19 cellular contexts compared by ENCODE assay signal in genomic region chr5:139407517-139407916, GRCh38. TPM values are rescaled to one million over a fixed set of nuclear protein-coding genes. Genes with fewer than 3 reads are reported as not detected.
DNase-seq lines count a peak whose midpoint lies in the region; ATAC-seq and TF ChIP-seq lines count a peak whose summit lies in the region.
"Had no signal": no experiment of that assay in that cellular context is flagged by ENCODE, and none has a peak within 500 bp of the region (broad histone marks: within the 10 kb centered on the region; RNA-seq: fewer than 3 reads in every experiment).

No MANE protein-coding gene starts in this region.

- TF ChIP-seq CTCF in type B pancreatic cell (conservative IDR thresholded peaks at IDR 0.05) (no peak), PC-9 (conservative IDR thresholded peaks at IDR 0.05) (no peak), mesothelial cell of epicardium (IDR thresholded peaks at IDR 0.05; ENCODE audit: unreplicated experiment) (no peak)

- ATAC-seq in stimulated activated naive CD8-positive, alpha-beta T cell treated with anti-CD3 and anti-CD28 coated beads, Interleukin-15, amount 100 ng/mL, for 72 hours, result no peak
- ATAC-seq: left ventricle myocardium superior had no signal

- H3K27ac Mint-ChIP-seq in stimulated activated naive CD8-positive, alpha-beta T cell treated with anti-CD3 and anti-CD28 coated beads, Interleukin-15, Interleukin-2, amounts not matched to agents 100 ng/mL and 50 ng/mL, for 24 hours, result peak overlapping the region; percentile 40
- H3K27ac Mint-ChIP-seq in stimulated activated naive CD8-positive, alpha-beta T cell treated with anti-CD3 and anti-CD28 coated beads, Interleukin-15, amount 100 ng/mL, for 72 hours, result no peak overlapping the region
- peak overlapping the region; percentile 9 for H3K27ac Mint-ChIP-seq in activated T-helper 2 cell treated with anti-CD3 and anti-CD28 coated beads, Interferon-gamma antibody, Interleukin-2, Interleukin-4, amounts not matched to agents 10 μg/mL and 5 μg/mL and 100 μg/mL, durations not matched to agents 14 hours and 24 hours and 36 hours
- H3K27ac Mint-ChIP-seq in type B pancreatic cell (peak overlapping the region; percentile 93), mesothelial cell of epicardium (no peak overlapping the region)

- H3K4me1 ChIP-seq in PC-9 (replicated peaks; ENCODE audit: insufficient read depth), result peaks cover 15% of the 10 kb centered on the region
- H3K4me1 ChIP-seq: breast epithelium had no signal

- H3K27me3 Mint-ChIP-seq in stimulated activated naive CD8-positive, alpha-beta T cell treated with anti-CD3 and anti-CD28 coated beads, Interleukin-15, Interleukin-2, amounts not matched to agents 100 ng/mL and 50 ng/mL, for 24 hours, result no peaks in the 10 kb centered on the region
- no peaks in the 10 kb centered on the region for H3K27me3 Mint-ChIP-seq in stimulated activated naive CD8-positive, alpha-beta T cell treated with anti-CD3 and anti-CD28 coated beads, Interleukin-15, amount 100 ng/mL, for 72 hours
- no peaks in the 10 kb centered on the region for H3K27me3 Mint-ChIP-seq in activated T-helper 2 cell treated with anti-CD3 and anti-CD28 coated beads, Interferon-gamma antibody, Interleukin-2, Interleukin-4, amounts not matched to agents 10 μg/mL and 5 μg/mL and 100 μg/mL, durations not matched to agents 14 hours and 24 hours and 36 hours (ENCODE audit: low read depth)
- H3K27me3 Mint-ChIP-seq in type B pancreatic cell (no peaks in the 10 kb centered on the region), mesothelial cell of epicardium (ENCODE audit: low read depth) (no peaks in the 10 kb centered on the region)

- peaks cover 34% of the 10 kb centered on the region for H3K4me1 Mint-ChIP-seq in stimulated activated naive CD8-positive, alpha-beta T cell treated with anti-CD3 and anti-CD28 coated beads, Interleukin-15, Interleukin-2, amounts not matched to agents 100 ng/mL and 50 ng/mL, for 24 hours (ENCODE audit: low read depth)
- H3K4me1 Mint-ChIP-seq in stimulated activated naive CD8-positive, alpha-beta T cell treated with anti-CD3 and anti-CD28 coated beads, Interleukin-15, amount 100 ng/mL, for 72 hours, result peaks cover 34% of the 10 kb centered on the region
- H3K4me1 Mint-ChIP-seq in activated T-helper 2 cell treated with anti-CD3 and anti-CD28 coated beads, Interferon-gamma antibody, Interleukin-2, Interleukin-4, amounts not matched to agents 10 μg/mL and 5 μg/mL and 100 μg/mL, durations not matched to agents 14 hours and 24 hours and 36 hours (ENCODE audit: low read depth), result peaks cover 29% of the 10 kb centered on the region
- peaks cover 28% of the 10 kb centered on the region for H3K4me1 Mint-ChIP-seq in type B pancreatic cell (ENCODE audit: unreplicated experiment)
- peaks cover 14% of the 10 kb centered on the region for H3K4me1 Mint-ChIP-seq in mesothelial cell of epicardium

- H3K27me3 ChIP-seq in PC-9 (ENCODE audit: insufficient read depth, low read depth), result no peaks in the 10 kb centered on the region
- H3K27me3 ChIP-seq: breast epithelium, SJSA1 had no signal

- no TSS peak for BruUV-seq in PC-9 (replicated peaks; lab: Mats Ljungman, UMichigan)

- POLR2A ChIA-PET in PC-9 (lab: Charles Lee; ENCODE audit: unreplicated experiment), result no interaction called here

- H3K79me2 ChIP-seq in PC-9 (ENCODE audit: low read depth), result no peaks in the 10 kb centered on the region

- H3K9me3 Mint-ChIP-seq in stimulated activated naive CD8-positive, alpha-beta T cell treated with anti-CD3 and anti-CD28 coated beads, Interleukin-15, Interleukin-2, amounts not matched to agents 100 ng/mL and 50 ng/mL, for 24 hours, result no peaks in the 10 kb centered on the region
- no peaks in the 10 kb centered on the region for H3K9me3 Mint-ChIP-seq in stimulated activated naive CD8-positive, alpha-beta T cell treated with anti-CD3 and anti-CD28 coated beads, Interleukin-15, amount 100 ng/mL, for 72 hours
- H3K9me3 Mint-ChIP-seq in activated T-helper 2 cell treated with anti-CD3 and anti-CD28 coated beads, Interferon-gamma antibody, Interleukin-2, Interleukin-4, amounts not matched to agents 10 μg/mL and 5 μg/mL and 100 μg/mL, durations not matched to agents 14 hours and 24 hours and 36 hours, result no peaks in the 10 kb centered on the region
- no peaks in the 10 kb centered on the region for H3K9me3 Mint-ChIP-seq in type B pancreatic cell
- H3K9me3 Mint-ChIP-seq in mesothelial cell of epicardium, result no peaks in the 10 kb centered on the region

- peaks cover 8% of the 10 kb centered on the region; the same call in 1 of the 2 replicates for H3F3A ChIP-seq in PC-9 (ENCODE audit: insufficient read depth, low read depth)

- peaks cover 8% of the 10 kb centered on the region for H3K36me3 Mint-ChIP-seq in stimulated activated naive CD8-positive, alpha-beta T cell treated with anti-CD3 and anti-CD28 coated beads, Interleukin-15, Interleukin-2, amounts not matched to agents 100 ng/mL and 50 ng/mL, for 24 hours (ENCODE audit: low read depth)
- H3K36me3 Mint-ChIP-seq in activated T-helper 2 cell treated with anti-CD3 and anti-CD28 coated beads, Interferon-gamma antibody, Interleukin-2, Interleukin-4, amounts not matched to agents 10 μg/mL and 5 μg/mL and 100 μg/mL, durations not matched to agents 14 hours and 24 hours and 36 hours (ENCODE audit: low read depth), result peaks cover 19% of the 10 kb centered on the region
- H3K36me3 Mint-ChIP-seq in type B pancreatic cell (peaks cover 3% of the 10 kb centered on the region), mesothelial cell of epicardium (peaks cover 1% of the 10 kb centered on the region)

- intact Hi-C loops in activated T-helper 2 cell treated with anti-CD3 and anti-CD28 coated beads, Interferon-gamma antibody, Interleukin-2, Interleukin-4, amounts not matched to agents 10 μg/mL and 5 μg/mL and 100 μg/mL, durations not matched to agents 14 hours and 24 hours and 36 hours (cut with micrococcal nuclease), result no loop called here
- intact Hi-C loops in PC-9 (cut with micrococcal nuclease; ENCODE audit: unreplicated experiment), result no loop called here

- no peaks in the 10 kb centered on the region for H3K9me3 ChIP-seq in PC-9 (ENCODE audit: insufficient read depth, low read depth)
- H3K9me3 ChIP-seq: breast epithelium, SJSA1 had no signal

- no peak overlapping the region for H3K4me3 ChIP-seq in PC-9
- H3K4me3 ChIP-seq: breast epithelium, SJSA1 had no signal

- no peak overlapping the region for H3K4me3 Mint-ChIP-seq in stimulated activated naive CD8-positive, alpha-beta T cell treated with anti-CD3 and anti-CD28 coated beads, Interleukin-15, Interleukin-2, amounts not matched to agents 100 ng/mL and 50 ng/mL, for 24 hours
- H3K4me3 Mint-ChIP-seq in stimulated activated naive CD8-positive, alpha-beta T cell treated with anti-CD3 and anti-CD28 coated beads, Interleukin-15, amount 100 ng/mL, for 72 hours, result no peak overlapping the region
- H3K4me3 Mint-ChIP-seq in activated T-helper 2 cell treated with anti-CD3 and anti-CD28 coated beads, Interferon-gamma antibody, Interleukin-2, Interleukin-4, amounts not matched to agents 10 μg/mL and 5 μg/mL and 100 μg/mL, durations not matched to agents 14 hours and 24 hours and 36 hours (ENCODE audit: low read depth), result no peak overlapping the region
- H3K4me3 Mint-ChIP-seq in type B pancreatic cell, result peak overlapping the region; percentile 46
- no peak overlapping the region for H3K4me3 Mint-ChIP-seq in mesothelial cell of epicardium

- H3K36me3 ChIP-seq in PC-9 (ENCODE audit: low read depth), result no peaks in the 10 kb centered on the region
- H3K36me3 ChIP-seq: breast epithelium, SJSA1 had no signal

- CTCF ChIA-PET in PC-9 (lab: Charles Lee), result no interaction called here

- no peak overlapping the region for H3K27ac ChIP-seq in PC-9
- H3K27ac ChIP-seq: breast epithelium, SJSA1 had no signal

- no peak overlapping the region for H2AFZ ChIP-seq in PC-9

- no peak overlapping the region for H3K4me2 ChIP-seq in PC-9

- H3K9me2 ChIP-seq in PC-9 (ENCODE audit: insufficient read depth), result no peaks in the 10 kb centered on the region

- H4K20me1 ChIP-seq in PC-9 (ENCODE audit: insufficient read depth), result no peaks in the 10 kb centered on the region

- DNase-seq in stimulated activated naive CD8-positive, alpha-beta T cell treated with anti-CD3 and anti-CD28 coated beads, Interleukin-15, amount 100 ng/mL, for 72 hours, result no peak
- DNase-seq in NAMALWA (ENCODE audit: low spot score) (peak; percentile 43), type B pancreatic cell (ENCODE audit: extremely low spot score, unreplicated experiment) (no peak), hepatic stellate cell (ENCODE audit: low spot score) (no peak), PC-9 (no peak), mesothelial cell of epicardium (ENCODE audit: low spot score in 2 of 2, unreplicated experiment in 2 of 2) (no peak)
- DNase-seq in activated T-helper 2 cell treated with anti-CD3 and anti-CD28 coated beads, Interferon-gamma antibody, Interleukin-2, Interleukin-4, amounts not matched to agents 10 μg/mL and 5 μg/mL and 100 μg/mL, durations not matched to agents 14 hours and 24 hours and 36 hours (ENCODE audit: low spot score), result no peak
- DNase-seq: C1 segment of cervical spinal cord; effector CD8-positive, alpha-beta T cell; left ventricle myocardium superior; NCI-H1694 treated with DMSO at 0.1 percent for 48 hours; NCI-H526 treated with DMSO at 0.1 percent for 48 hours; stimulated activated CD4-positive, alpha-beta T cell treated with anti-CD3 and anti-CD28 coated beads, Interleukin-15, amount 100 ng/mL, for 24 hours; substantia nigra had no signal

RNA-seq across cellular contexts. Expression of gene SPATA24, which starts 3.6 kb away (rescaled TPM):
- 4.7 and 4.8 TPM in 2 replicates for total RNA-seq in activated T-helper 2 cell treated with anti-CD3 and anti-CD28 coated beads, Interferon-gamma antibody, Interleukin-2, Interleukin-4, amounts not matched to agents 10 μg/mL and 5 μg/mL and 100 μg/mL, durations not matched to agents 14 hours and 24 hours and 36 hours
- total RNA-seq in type B pancreatic cell (ENCODE audit: low replicate concordance) (4.9 and 7.1 TPM in 2 replicates), PC-9 (2021) (6.5 and 9.6 TPM in 2 replicates), mesothelial cell of epicardium (4.8 to 6.5 TPM (median 6.1 TPM) in 3 replicates)

RNA-seq across cellular contexts. Expression of gene PROB1, which starts 12.6 kb away (rescaled TPM):
- 7.7 and 8.3 TPM in 2 replicates for total RNA-seq in activated T-helper 2 cell treated with anti-CD3 and anti-CD28 coated beads, Interferon-gamma antibody, Interleukin-2, Interleukin-4, amounts not matched to agents 10 μg/mL and 5 μg/mL and 100 μg/mL, durations not matched to agents 14 hours and 24 hours and 36 hours
- total RNA-seq in type B pancreatic cell (ENCODE audit: low replicate concordance), result 0.69 and 1.3 TPM in 2 replicates
- total RNA-seq in PC-9 (2021), result 2.6 and 2.9 TPM in 2 replicates
- total RNA-seq in mesothelial cell of epicardium, result 1.4 to 1.6 TPM (median 1.5 TPM) in 3 replicates

RNA-seq across cellular contexts. Expression of gene MZB1, which starts 17.8 kb away (rescaled TPM):
- 48.3 and 53.6 TPM in 2 replicates for total RNA-seq in activated T-helper 2 cell treated with anti-CD3 and anti-CD28 coated beads, Interferon-gamma antibody, Interleukin-2, Interleukin-4, amounts not matched to agents 10 μg/mL and 5 μg/mL and 100 μg/mL, durations not matched to agents 14 hours and 24 hours and 36 hours
- 0.22 TPM in 1 of 2 replicates, not detected in the other for total RNA-seq in type B pancreatic cell (ENCODE audit: low replicate concordance)
- 0.50 and 0.52 TPM in 2 replicates for total RNA-seq in PC-9 (2021)
- total RNA-seq in mesothelial cell of epicardium, result 0.20 TPM in 1 of 3 replicates, not detected in the others
- total RNA-seq: Daoy, SJSA1 had no signal

RNA-seq across cellular contexts. Expression of gene SLC23A1, which starts 24.4 kb away (rescaled TPM):
- 2.1 and 4.2 TPM in 2 replicates for total RNA-seq in activated T-helper 2 cell treated with anti-CD3 and anti-CD28 coated beads, Interferon-gamma antibody, Interleukin-2, Interleukin-4, amounts not matched to agents 10 μg/mL and 5 μg/mL and 100 μg/mL, durations not matched to agents 14 hours and 24 hours and 36 hours
- total RNA-seq in type B pancreatic cell (ENCODE audit: low replicate concordance) (1.6 and 2.1 TPM in 2 replicates), PC-9 (2021) (1.9 TPM in 2 replicates), mesothelial cell of epicardium (not detected in 3 replicates)
- total RNA-seq: Daoy, fibroblast of villous mesenchyme, left ventricle myocardium superior, SJSA1 had no signal

RNA-seq across cellular contexts. Expression of gene DNAJC18, which starts 31.8 kb away (rescaled TPM):
- total RNA-seq in activated T-helper 2 cell treated with anti-CD3 and anti-CD28 coated beads, Interferon-gamma antibody, Interleukin-2, Interleukin-4, amounts not matched to agents 10 μg/mL and 5 μg/mL and 100 μg/mL, durations not matched to agents 14 hours and 24 hours and 36 hours, result 29.8 and 35.8 TPM in 2 replicates
- total RNA-seq in type B pancreatic cell (ENCODE audit: low replicate concordance), result 9.4 and 25.8 TPM in 2 replicates
- total RNA-seq in PC-9 (2021), result 8.9 and 9.3 TPM in 2 replicates
- total RNA-seq in mesothelial cell of epicardium, result 24.9 to 28.9 TPM (median 25.2 TPM) in 3 replicates

Comparison
In these comparisons a context has a peak if more than half of its experiments do, and no peak if none do; other contexts are left out.
1. H3K27ac Mint-ChIP-seq: peak in stimulated activated naive CD8-positive, alpha-beta T cell treated with anti-CD3 and anti-CD28 coated beads, Interleukin-15, Interleukin-2, amounts not matched to agents 100 ng/mL and 50 ng/mL, for 24 hours (single experiment), activated T-helper 2 cell treated with anti-CD3 and anti-CD28 coated beads, Interferon-gamma antibody, Interleukin-2, Interleukin-4, amounts not matched to agents 10 μg/mL and 5 μg/mL and 100 μg/mL, durations not matched to agents 14 hours and 24 hours and 36 hours (single experiment) and type B pancreatic cell (single experiment); none in stimulated activated naive CD8-positive, alpha-beta T cell treated with anti-CD3 and anti-CD28 coated beads, Interleukin-15, amount 100 ng/mL, for 72 hours (0 of 2) and mesothelial cell of epicardium (single experiment).
2. RNA of gene MZB1, which starts 17.8 kb away (total RNA-seq): 48.3 to 53.6 TPM in activated T-helper 2 cell treated with anti-CD3 and anti-CD28 coated beads, Interferon-gamma antibody, Interleukin-2, Interleukin-4, amounts not matched to agents 10 μg/mL and 5 μg/mL and 100 μg/mL, durations not matched to agents 14 hours and 24 hours and 36 hours; 0.50 to 0.52 TPM in PC-9, 0.22 TPM in type B pancreatic cell and 0.20 TPM in mesothelial cell of epicardium; every median in the first group is over 10 times any median in the second.